Comparison of ENCODE assay signal across 1 cellular context in genomic region chr1:7992885-7993284, GRCh38.
TF ChIP-seq lines count a peak whose summit lies in the region.

No MANE protein-coding gene starts in this region.

TF ChIP-seq in IMR-90, 13 proteins besides CTCF, POLR2A, EP300 and RAD21 (continued from another document):
- TF ChIP-seq BHLHE40 (IDR thresholded peaks at IDR 0.05; ENCODE audit: low read depth, low read length) (no peak), ELK1 (IDR thresholded peaks at IDR 0.05; ENCODE audit: borderline replicate concordance, low read depth, low read length) (no peak), RFX5 (IDR thresholded peaks at IDR 0.05; ENCODE audit: low read depth, low read length) (no peak), MXI1 (IDR thresholded peaks at IDR 0.05; ENCODE audit: borderline replicate concordance, low read depth, low read length) (no peak), MAFK (IDR thresholded peaks at IDR 0.05; ENCODE audit: low read depth, low read length) (no peak), CEBPB (IDR thresholded peaks at IDR 0.05; ENCODE audit: low read depth, low read length) (no peak), RCOR1 (IDR thresholded peaks at IDR 0.05; ENCODE audit: insufficient replicate concordance, low read length) (no peak), FOS (IDR thresholded peaks at IDR 0.05; ENCODE audit: low read depth, low read length) (no peak), SMC3 (IDR thresholded peaks at IDR 0.05; ENCODE audit: low read depth, low read length) (no peak), CHD1 (IDR thresholded peaks at IDR 0.05; ENCODE audit: low read depth, low read length) (no peak), MAZ (IDR thresholded peaks at IDR 0.05; ENCODE audit: borderline replicate concordance, low read depth, low read length) (no peak)
- TF ChIP-seq, protein P1, sequence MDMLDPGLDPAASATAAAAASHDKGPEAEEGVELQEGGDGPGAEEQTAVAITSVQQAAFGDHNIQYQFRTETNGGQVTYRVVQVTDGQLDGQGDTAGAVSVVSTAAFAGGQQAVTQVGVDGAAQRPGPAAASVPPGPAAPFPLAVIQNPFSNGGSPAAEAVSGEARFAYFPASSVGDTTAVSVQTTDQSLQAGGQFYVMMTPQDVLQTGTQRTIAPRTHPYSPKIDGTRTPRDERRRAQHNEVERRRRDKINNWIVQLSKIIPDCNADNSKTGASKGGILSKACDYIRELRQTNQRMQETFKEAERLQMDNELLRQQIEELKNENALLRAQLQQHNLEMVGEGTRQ (IDR thresholded peaks at IDR 0.05; ENCODE audit: low read depth, low read length) = no peak
